14 cellular contexts compared by ENCODE assay signal in genomic region chr1:112431038-112431437, GRCh38. TPM values are rescaled to one million over a fixed set of nuclear protein-coding genes. Genes with fewer than 3 reads are reported as not detected.
DNase-seq lines count a peak whose midpoint lies in the region; ATAC-seq and TF ChIP-seq lines count a peak whose summit lies in the region.
"Had no signal": no experiment of that assay in that cellular context is flagged by ENCODE, and none has a peak within 500 bp of the region (broad histone marks: within the 10 kb centered on the region; RNA-seq: fewer than 3 reads in every experiment).

No MANE protein-coding gene starts in this region.

- DNase-seq in KG1 (lab: John Stamatoyannopoulos, UW) (peak; percentile 5), adrenal gland (no peak), left lobe of liver (ENCODE audit: low spot score) (no peak), stomach (no peak), NCI-H1092 (lab: John Stamatoyannopoulos, UW) (no peak), NCI-H2081 treated with DMSO at 0.1 percent for 48 hours (lab: John Stamatoyannopoulos, UW) (no peak)
- DNase-seq: CD4-positive, alpha-beta memory T cell; midbrain; NCI-H187 treated with DMSO at 0.1 percent for 48 hours; SHP77; stimulated activated CD4-positive, alpha-beta T cell treated with anti-CD3 and anti-CD28 coated beads, Interleukin-4, amount 100 ng/mL, for 1 hour had no signal

- intact Hi-C loops in adrenal gland (cut with DNase I) (no loop called here), stomach (cut with DNase I; ENCODE audit: low total_unique reads) (no loop called here)

- H3K36me3 ChIP-seq in adrenal gland (replicated peaks in 1 of 2) (no peaks in the 10 kb centered on the region), stomach (peaks cover 0 to 6% (median under 1%) of the 10 kb centered on the region in 4 donors)
- H3K36me3 ChIP-seq: prostate gland had no signal

- no peak for TF ChIP-seq EP300 in stomach (IDR thresholded peaks at IDR 0.05)

- H3K27ac ChIP-seq in adrenal gland (peak overlapping the region in 3 of 5 donors; percentile 21 to 72 (median 69)), stomach (peak overlapping the region in 3 of 5 donors; percentile 47 to 60 (median 53))

- H3K4me3 ChIP-seq in adrenal gland (no peak overlapping the region), stomach (no peak overlapping the region)
- H3K4me3 ChIP-seq: prostate gland had no signal

- H3K4me1 ChIP-seq in adrenal gland (replicated peaks in 1 of 2) (peaks cover 0 to 18% of the 10 kb centered on the region in 2 donors), stomach (peaks cover 0 to 12% (median 6%) of the 10 kb centered on the region in 4 donors)
- H3K4me1 ChIP-seq: prostate gland had no signal

- no peaks in the 10 kb centered on the region for H3K9me3 ChIP-seq in adrenal gland (replicated peaks in 1 of 3)
- H3K9me3 ChIP-seq in stomach: no peaks in the 10 kb centered on the region
- H3K9me3 ChIP-seq: prostate gland had no signal

- no peak for TF ChIP-seq CTCF in adrenal gland (IDR thresholded peaks at IDR 0.05)
- no peak for TF ChIP-seq CTCF in stomach (IDR thresholded peaks at IDR 0.05)

- H3K27me3 ChIP-seq in adrenal gland (no peaks in the 10 kb centered on the region), stomach (no peaks in the 10 kb centered on the region)

- no peak for TF ChIP-seq POLR2A in adrenal gland (IDR thresholded peaks at IDR 0.05)
- no peak for TF ChIP-seq POLR2A in stomach (IDR thresholded peaks at IDR 0.05)

- peak; percentile 26 for ATAC-seq in left lobe of liver
- no peak for ATAC-seq in GM19452 (IDR thresholded peaks at IDR 0.05; ENCODE audit: unreplicated experiment)
- ATAC-seq: stimulated activated effector memory CD8-positive, alpha-beta T cell treated with anti-CD3 and anti-CD28 coated beads, Interleukin-12 subunit alpha, Interleukin-12 subunit beta, amount 100 ng/mL, for 72 hours had no signal

- 58 to 67% (median 61%) methylated on average over 1 of the region's 1 CpG for WGBS in adrenal gland, 4 donors
- 70 to 84% (median 73%) methylated on average over 1 of the region's 1 CpG for WGBS in stomach, 5 donors

RNA-seq across cellular contexts. Expression of gene CTTNBP2NL, which starts 35.0 kb away (rescaled TPM):
- total RNA-seq in adrenal gland (10 to 100 TPM in 5 of 8 donors, 1 to 10 TPM in 3; 5.5 to 22.0 (median 16.8) TPM), left lobe of liver (4.5 TPM), stomach (10 to 100 TPM; 13.3 to 41.5 (median 19.7) TPM)
- polyA plus RNA-seq in adrenal gland (10 to 100 TPM in 1 of 3 donors, 1 to 10 TPM in 2; 2.5 to 11.3 (median 6.3) TPM), stomach (1 to 10 TPM; 3.6 to 6.9 (median 3.7) TPM)
